8 cellular contexts compared by ENCODE assay signal in genomic region chr11:57311109-57311936, GRCh38. TPM values are rescaled to one million over a fixed set of nuclear protein-coding genes. Genes with fewer than 3 reads are reported as not detected.
DNase-seq lines count a peak whose midpoint lies in the region; ATAC-seq and TF ChIP-seq lines count a peak whose summit lies in the region.

No MANE protein-coding gene starts in this region.

- no peak for DNase-seq in CD8-positive, alpha-beta memory T cell
- DNase-seq in RWPE2 (ENCODE audit: low spot score) (peak; percentile 97), Right ventricle myocardium inferior (ENCODE audit: missing footprints) (peak; percentile 94), uterus (peak; percentile 98)
- DNase-seq in activated naive CD8-positive, alpha-beta T cell treated with anti-CD3 and anti-CD28 coated beads, Interleukin-2, amount 10 ng/mL, durations not matched to agents 7 days and 5 days: peak; percentile 82

- TF ChIP-seq CTCF in RWPE2 (IDR thresholded peaks at IDR 0.05; ENCODE audit: poor library complexity, severe bottlenecking) (no peak), parathyroid adenoma (IDR thresholded peaks at IDR 0.05) (no peak), uterus (IDR thresholded peaks at IDR 0.05) (no peak)

- POLR2A ChIA-PET in CD8-positive, alpha-beta memory T cell (lab: Charles Lee): interaction anchor here (0.6 kb wide), 1 partner anchor 14 kb away, joined by 3 read pairs; no protein-coding TSS in a partner anchor
- POLR2A ChIA-PET in activated naive CD8-positive, alpha-beta T cell treated with anti-CD3 and anti-CD28 coated beads, Interleukin-2, amount 10 ng/mL, durations not matched to agents 7 days and 5 days (lab: Charles Lee): interaction anchor here (0.6 to 2.1 kb wide), 3 partner anchors 14 to 984 kb away, joined by 3 to 25 read pairs (median 11); partner anchors contain the start of genes SSRP1 and TNKS1BP1

- CTCF ChIA-PET in CD8-positive, alpha-beta memory T cell (lab: Charles Lee): no interaction called here

- H2AFZ ChIP-seq in parathyroid adenoma: no peak overlapping the region

- no peaks in the 10 kb centered on the region for H3K9me3 Mint-ChIP-seq in CD8-positive, alpha-beta memory T cell
- H3K9me3 Mint-ChIP-seq in activated naive CD8-positive, alpha-beta T cell treated with anti-CD3 and anti-CD28 coated beads, Interleukin-2, amount 10 ng/mL, durations not matched to agents 7 days and 5 days: no peaks in the 10 kb centered on the region

- H3K27ac ChIP-seq in CD8-positive, alpha-beta memory T cell (ENCODE audit: low read depth, low read length): no peak overlapping the region
- H3K27ac ChIP-seq in RWPE2 (ENCODE audit: poor library complexity, severe bottlenecking) (peak overlapping the region; percentile 87), parathyroid adenoma (peak overlapping the region; percentile 60), uterus (peak overlapping the region; percentile 91 to 95)

- H3K27ac Mint-ChIP-seq in CD8-positive, alpha-beta memory T cell: peak overlapping the region in 1 of 8 donors; percentile 63
- peak overlapping the region; percentile 59 for H3K27ac Mint-ChIP-seq in activated naive CD8-positive, alpha-beta T cell treated with anti-CD3 and anti-CD28 coated beads, Interleukin-2, amount 10 ng/mL, durations not matched to agents 7 days and 5 days

- H3K4me3 Mint-ChIP-seq in CD8-positive, alpha-beta memory T cell: peak overlapping the region in 6 of 7 donors; percentile 36 to 84 (median 60)
- H3K4me3 Mint-ChIP-seq in activated naive CD8-positive, alpha-beta T cell treated with anti-CD3 and anti-CD28 coated beads, Interleukin-2, amount 10 ng/mL, durations not matched to agents 7 days and 5 days: peak overlapping the region; percentile 79

- H3K4me2 ChIP-seq in parathyroid adenoma (ENCODE audit: low read length): peak overlapping the region; percentile 51

- H3K27me3 ChIP-seq in CD8-positive, alpha-beta memory T cell (ENCODE audit: insufficient read depth, low read length, poor library complexity, severe bottlenecking): no peaks in the 10 kb centered on the region
- H3K27me3 ChIP-seq in RWPE2 (ENCODE audit: insufficient read depth, poor library complexity, severe bottlenecking) (no peaks in the 10 kb centered on the region), parathyroid adenoma (ENCODE audit: control insufficient read depth, insufficient read depth, low read length) (no peaks in the 10 kb centered on the region), uterus (no peaks in the 10 kb centered on the region)

- no peaks in the 10 kb centered on the region for H3K36me3 ChIP-seq in CD8-positive, alpha-beta memory T cell (ENCODE audit: insufficient read depth, low read length)
- H3K36me3 ChIP-seq in RWPE2 (ENCODE audit: low read depth): peaks cover 77% of the 10 kb centered on the region
- no peaks in the 10 kb centered on the region for H3K36me3 ChIP-seq in parathyroid adenoma (ENCODE audit: control insufficient read depth, insufficient read depth, low read length)
- H3K36me3 ChIP-seq in uterus: no peaks in the 10 kb centered on the region

- H3K4me3 ChIP-seq in CD8-positive, alpha-beta memory T cell (ENCODE audit: low read length): no peak overlapping the region
- H3K4me3 ChIP-seq in RWPE2 (ENCODE audit: severe bottlenecking) (peak overlapping the region; percentile 41), parathyroid adenoma (ENCODE audit: low read depth, low read length) (no peak overlapping the region), uterus (peak overlapping the region; percentile 51 to 55)

- H3K9ac ChIP-seq in parathyroid adenoma: no peak overlapping the region

- peaks cover 8 to 17% (median 11%) of the 10 kb centered on the region in 3 donors for H3K4me1 Mint-ChIP-seq in CD8-positive, alpha-beta memory T cell
- H3K4me1 Mint-ChIP-seq in activated naive CD8-positive, alpha-beta T cell treated with anti-CD3 and anti-CD28 coated beads, Interleukin-2, amount 10 ng/mL, durations not matched to agents 7 days and 5 days: peaks cover 15% of the 10 kb centered on the region

- ATAC-seq in GM19467 (IDR thresholded peaks at IDR 0.05; ENCODE audit: unreplicated experiment): peak; percentile 97
- peak; percentile 98 for ATAC-seq in HG03558 (IDR thresholded peaks at IDR 0.05; ENCODE audit: extremely low read depth, unreplicated experiment)
- ATAC-seq in RWPE2 (ENCODE audit: low read depth): peak; percentile 90
- peak; percentile 97 for ATAC-seq in activated naive CD8-positive, alpha-beta T cell treated with anti-CD3 and anti-CD28 coated beads, Interleukin-2, amount 10 ng/mL, durations not matched to agents 7 days and 5 days (ENCODE audit: low read depth)
- ATAC-seq in Right ventricle myocardium inferior: peak; percentile 93

- no peaks in the 10 kb centered on the region for H3K9me3 ChIP-seq in CD8-positive, alpha-beta memory T cell (ENCODE audit: low read length)
- H3K9me3 ChIP-seq in RWPE2 (ENCODE audit: severe bottlenecking) (no peaks in the 10 kb centered on the region), parathyroid adenoma (ENCODE audit: control insufficient read depth, low read length) (no peaks in the 10 kb centered on the region), uterus (no peaks in the 10 kb centered on the region)

- no peaks in the 10 kb centered on the region for H3K27me3 Mint-ChIP-seq in CD8-positive, alpha-beta memory T cell
- H3K27me3 Mint-ChIP-seq in activated naive CD8-positive, alpha-beta T cell treated with anti-CD3 and anti-CD28 coated beads, Interleukin-2, amount 10 ng/mL, durations not matched to agents 7 days and 5 days: no peaks in the 10 kb centered on the region

- peaks cover 0 to 10% (median 3%) of the 10 kb centered on the region in 3 donors for H3K36me3 Mint-ChIP-seq in CD8-positive, alpha-beta memory T cell
- peaks cover 2% of the 10 kb centered on the region for H3K36me3 Mint-ChIP-seq in activated naive CD8-positive, alpha-beta T cell treated with anti-CD3 and anti-CD28 coated beads, Interleukin-2, amount 10 ng/mL, durations not matched to agents 7 days and 5 days

- H3K79me2 ChIP-seq in parathyroid adenoma: no peaks in the 10 kb centered on the region

- intact Hi-C loops in Right ventricle myocardium inferior (cut with DNase I) (no loop called here), uterus (cut with DNase I; ENCODE audit: low total_unique reads) (no loop called here)

- peak; percentile 22 to 87 for TF ChIP-seq POLR2A in uterus (IDR thresholded peaks at IDR 0.05)

- peaks cover 8% of the 10 kb centered on the region for H3K4me1 ChIP-seq in CD8-positive, alpha-beta memory T cell (ENCODE audit: insufficient read depth, low read length)
- H3K4me1 ChIP-seq in RWPE2 (ENCODE audit: insufficient read depth, poor library complexity, severe bottlenecking) (peaks cover 39% of the 10 kb centered on the region), parathyroid adenoma (peaks cover 19% of the 10 kb centered on the region), uterus (peaks cover 13 to 22% of the 10 kb centered on the region in 2 donors)

RNA-seq across cellular contexts. Expression of gene TNKS1BP1, which starts 13.4 kb away (rescaled TPM):
- 1 to 10 TPM; 8.7 to 9.6 TPM for total RNA-seq in CD8-positive, alpha-beta memory T cell
- polyA plus RNA-seq in CD8-positive, alpha-beta memory T cell: 3.0 TPM
- 10 to 100 TPM; 15.7 to 18.0 TPM for total RNA-seq in activated naive CD8-positive, alpha-beta T cell treated with anti-CD3 and anti-CD28 coated beads, Interleukin-2, amount 10 ng/mL, durations not matched to agents 7 days and 5 days
- total RNA-seq in Right ventricle myocardium inferior (51.2 TPM), uterus (100 to 1,000 TPM in 1 of 4 donors, 10 to 100 TPM in 3; 22.5 to 269 (median 70.8) TPM)

RNA-seq across cellular contexts. Expression of gene SSRP1, which starts 24.4 kb away (rescaled TPM):
- 100 to 1,000 TPM; 308 to 314 TPM for total RNA-seq in CD8-positive, alpha-beta memory T cell
- polyA plus RNA-seq in CD8-positive, alpha-beta memory T cell: 44.5 TPM
- total RNA-seq in activated naive CD8-positive, alpha-beta T cell treated with anti-CD3 and anti-CD28 coated beads, Interleukin-2, amount 10 ng/mL, durations not matched to agents 7 days and 5 days: 100 to 1,000 TPM; 127 to 130 TPM
- total RNA-seq in Right ventricle myocardium inferior (33.8 TPM), uterus (100 to 1,000 TPM in 1 of 4 donors, 10 to 100 TPM in 3; 29.4 to 115 (median 75.3) TPM)

RNA-seq across cellular contexts. Expression of gene P2RX3, which starts 26.8 kb away (rescaled TPM):
- total RNA-seq in CD8-positive, alpha-beta memory T cell: not detected
- not detected for polyA plus RNA-seq in CD8-positive, alpha-beta memory T cell
- total RNA-seq in activated naive CD8-positive, alpha-beta T cell treated with anti-CD3 and anti-CD28 coated beads, Interleukin-2, amount 10 ng/mL, durations not matched to agents 7 days and 5 days: not detected
- total RNA-seq in Right ventricle myocardium inferior (3.2 TPM), uterus (under 1 TPM in 1 of 4 donors, not detected in 3; 0.69 TPM)

Comparison
In these comparisons a context has a peak if more than half of its experiments do, and no peak if none do; other contexts are left out.
1. DNase-seq: peak in RWPE2 (single experiment), activated naive CD8-positive, alpha-beta T cell treated with anti-CD3 and anti-CD28 coated beads, Interleukin-2, amount 10 ng/mL, durations not matched to agents 7 days and 5 days (single experiment), Right ventricle myocardium inferior (single experiment) and uterus (2 of 2); none in CD8-positive, alpha-beta memory T cell (0 of 5).
2. H3K4me3 ChIP-seq: peak in RWPE2 (single experiment) and uterus (2 of 2); none in CD8-positive, alpha-beta memory T cell (single experiment) and parathyroid adenoma (single experiment).
3. Peak in every context shown above with its lines, with median percentiles within 50 percentile points of each other: ATAC-seq.